8 cellular contexts compared by ENCODE assay signal in genomic region chr17:67377727-67378443, GRCh38. TPM values are rescaled to one million over a fixed set of nuclear protein-coding genes. Genes with fewer than 3 reads are reported as not detected.
DNase-seq lines count a peak whose midpoint lies in the region; ATAC-seq and TF ChIP-seq lines count a peak whose summit lies in the region.

No MANE protein-coding gene starts in this region.

- H3K4me1 ChIP-seq in Panc1 (ENCODE audit: control insufficient read depth, insufficient read depth, low read length): peaks cover 12% of the 10 kb centered on the region

- no TSS peak for BruUV-seq in Panc1 (replicated peaks; lab: Mats Ljungman, UMichigan)

- CTCF ChIA-PET in Panc1 (lab: Charles Lee): interaction anchor here (0.6 kb wide), 2 partner anchors 151 to 266 kb away, joined by 3 read pairs; no protein-coding TSS in a partner anchor

- peak overlapping the region; percentile 80 to 85 for H3K4me3 ChIP-seq in Panc1 (ENCODE audit: low read depth in 2 of 2, low read length in 2 of 2)

- no peak for TF ChIP-seq CTCF in Panc1 (IDR thresholded peaks at IDR 0.05)
- no peak for TF ChIP-seq CTCF in omental fat pad (IDR thresholded peaks at IDR 0.05)

- DNase-seq in DMS153 treated with DMSO at 0.1 percent for 48 hours (lab: John Stamatoyannopoulos, UW; ENCODE audit: unreplicated experiment): peak; percentile 30
- no peak for DNase-seq in DMS153 (lab: John Stamatoyannopoulos, UW)
- no peak for DNase-seq in Panc1 (ENCODE audit: low read depth, low spot score)
- DNase-seq in activated naive CD4-positive, alpha-beta T cell treated with Interleukin-2 at 50 U/mL for 16 hours: peak; percentile 59
- DNase-seq in germinal center (ENCODE audit: low spot score): peak; percentile 78
- no peak for DNase-seq in omental fat pad (ENCODE audit: low spot score)

- intact Hi-C loops in Panc1 (cut with micrococcal nuclease; ENCODE audit: unreplicated experiment): loop anchor here (2.0 to 5.0 kb wide), 2 partner anchors 97 to 224 kb away; no protein-coding TSS in a partner anchor

- no peaks in the 10 kb centered on the region for H3K27me3 ChIP-seq in Panc1 (ENCODE audit: control insufficient read depth, insufficient read depth, low read length)

- in situ Hi-C loops in Panc1 (cut with HindIII; ENCODE audit: low pct_unique_long_range_greater_than_20kb, low sequenced_read_pairs): no loop called here

- ATAC-seq in HG03064 (IDR thresholded peaks at IDR 0.05; ENCODE audit: low read depth, unreplicated experiment): peak; percentile 14
- peak; percentile 31 for ATAC-seq in Panc1
- ATAC-seq in omental fat pad (ENCODE audit: low FRiP score): peak; percentile 31
- ATAC-seq in HG03520 (IDR thresholded peaks at IDR 0.05; ENCODE audit: unreplicated experiment): no peak

- POLR2A ChIA-PET in Panc1 (lab: Charles Lee): no interaction called here

- H3K36me3 ChIP-seq in Panc1 (ENCODE audit: control insufficient read depth, insufficient read depth, low read length): peaks cover 4% of the 10 kb centered on the region

- H3K27ac ChIP-seq in Panc1 (ENCODE audit: low read length): peak overlapping the region; percentile 70

- no peaks in the 10 kb centered on the region for H3K9me3 ChIP-seq in Panc1 (ENCODE audit: control insufficient read depth, insufficient read depth, low read depth, low read length)

RNA-seq across cellular contexts. Expression of gene PITPNC1, which starts 0.8 kb away (rescaled TPM):
- 20.8 TPM for total RNA-seq in Panc1 (2021; ENCODE audit: unreplicated experiment)
- 25.2 TPM for polyA plus RNA-seq in Panc1 (2012; ENCODE audit: insufficient read length)
- 10 to 100 TPM; 22.6 to 53.4 (median 35.0) TPM for total RNA-seq in omental fat pad

RNA-seq across cellular contexts. Expression of gene PSMD12, which starts 11.5 kb away (rescaled TPM):
- total RNA-seq in Panc1 (2021; ENCODE audit: unreplicated experiment): 50.2 TPM
- 83.4 TPM for polyA plus RNA-seq in Panc1 (2012; ENCODE audit: insufficient read length)
- 10 to 100 TPM; 23.6 to 52.4 (median 24.4) TPM for total RNA-seq in omental fat pad

Comparison
In these comparisons a context has a peak if more than half of its experiments do, and no peak if none do; other contexts are left out.
1. DNase-seq: peak in DMS153 treated with DMSO at 0.1 percent for 48 hours (single experiment), activated naive CD4-positive, alpha-beta T cell treated with Interleukin-2 at 50 U/mL for 16 hours (single experiment) and germinal center (single experiment); none in DMS153 (single experiment), Panc1 (single experiment) and omental fat pad (single experiment).